In genomic region chr3:188348445-188349244, GRCh38 we compare ENCODE assay signal across 9 cellular contexts.
A peak's percentile ranks its signal among the peaks of the same experiment; 100 is the strongest.
DNase-seq lines count a peak whose midpoint lies in the region; TF ChIP-seq lines count a peak whose summit lies in the region.
"Had no signal": no experiment of that assay in that cellular context is flagged by ENCODE, and none has a peak within 500 bp of the region (broad histone marks: within the 10 kb centered on the region; RNA-seq: fewer than 3 reads in every experiment).

No MANE protein-coding gene starts in this region.

- TF ChIP-seq POLR2A in testis (IDR thresholded peaks at IDR 0.05), result no peak

- intact Hi-C loops in testis (cut with DNase I; ENCODE audit: low total_unique reads), result no loop called here

- 26 to 50% methylated on average over 7 of the region's 7 CpGs for WGBS in testis, 2 donors

- H3K36me3 ChIP-seq in testis (ENCODE audit: low read depth, missing control alignments), result no peaks in the 10 kb centered on the region

- H3K4me3 ChIP-seq in testis, result no peak overlapping the region

- H3K27ac ChIP-seq in testis, result peak overlapping the region; percentile 47 to 48

- peaks cover 15% of the 10 kb centered on the region for H3K4me1 ChIP-seq in testis

- H3K27me3 ChIP-seq in testis, result no peaks in the 10 kb centered on the region

- peak; percentile 88 for DNase-seq in HS-27A (ENCODE audit: low read depth)
- DNase-seq in astrocyte of the hippocampus (ENCODE audit: low read depth, low spot score), result peak; percentile 98
- peak; percentile 60 for DNase-seq in islet precursor cell
- peak; percentile 81 for DNase-seq in testis
- no peak for DNase-seq in T-helper 9 cell
- DNase-seq in NCI-H510A treated with DMSO at 0.1 percent for 48 hours (lab: John Stamatoyannopoulos, UW), result no peak
- no peak for DNase-seq in NCI-H69 (lab: John Stamatoyannopoulos, UW)
- DNase-seq in NK-92 (lab: John Stamatoyannopoulos, UW; ENCODE audit: unreplicated experiment), result no peak
- DNase-seq: stimulated activated naive CD8-positive, alpha-beta T cell treated with anti-CD3 and anti-CD28 coated beads, Interleukin-15, amount 100 ng/mL, for 72 hours had no signal

- TF ChIP-seq CTCF in testis (IDR thresholded peaks at IDR 0.05), result no peak

- no peaks in the 10 kb centered on the region for H3K9me3 ChIP-seq in testis

Comparison
In these comparisons a context has a peak if more than half of its experiments do, and no peak if none do; other contexts are left out.
1. DNase-seq: peak in HS-27A (single experiment), astrocyte of the hippocampus (single experiment), islet precursor cell (single experiment) and testis (single experiment); none in T-helper 9 cell (single experiment), NCI-H510A treated with DMSO at 0.1 percent for 48 hours (single experiment), NCI-H69 (single experiment) and NK-92 (single experiment).